ENCODE assay signal across 11 cellular contexts in the genomic region with DNA sequence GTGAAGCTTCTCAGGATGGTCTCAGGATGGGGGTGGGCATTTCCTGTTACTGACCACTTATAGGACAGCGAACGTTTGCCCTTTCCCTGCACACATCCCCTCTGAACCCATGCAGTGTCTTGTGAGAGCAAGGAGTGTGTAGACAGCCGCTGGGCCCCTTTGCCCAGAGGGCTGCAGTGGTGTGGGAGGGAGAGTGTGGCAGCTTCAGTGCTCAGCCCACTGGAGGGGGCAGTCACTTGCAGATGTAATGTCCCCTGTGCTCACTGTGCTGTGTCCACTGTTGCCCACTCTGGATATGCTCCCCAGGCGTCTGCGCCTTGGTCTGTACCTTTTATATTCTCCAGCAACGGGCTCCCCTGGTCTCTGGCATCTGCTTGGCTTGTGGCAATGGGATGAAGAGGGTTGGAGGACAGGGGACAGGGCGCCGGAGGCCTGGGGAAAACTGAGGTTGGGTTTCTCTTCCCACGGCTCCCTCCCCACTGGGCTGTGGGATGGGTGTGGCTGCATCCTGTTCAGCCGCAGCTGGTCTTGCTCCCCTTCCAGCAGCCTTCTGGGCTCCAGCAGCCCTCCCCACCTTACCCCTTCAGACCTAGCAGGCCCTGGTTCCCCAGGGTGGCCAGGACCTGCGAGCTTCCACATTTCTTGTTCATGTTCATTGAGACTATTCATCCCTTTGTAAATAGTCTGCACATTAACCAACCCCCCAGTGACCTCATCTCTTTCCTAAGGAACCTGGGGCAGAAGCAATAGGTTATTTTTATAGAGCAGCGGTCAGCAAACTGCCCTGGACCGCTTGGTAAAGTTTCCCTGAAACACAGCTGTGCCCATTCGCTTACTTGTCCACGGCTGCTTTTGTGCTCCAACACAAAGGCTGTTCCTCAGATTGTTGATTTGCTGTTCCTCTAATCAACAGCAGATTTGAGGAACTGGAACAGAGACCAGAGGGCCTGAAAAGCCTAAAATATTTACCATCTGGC. TPM values are rescaled to one million over a fixed set of nuclear protein-coding genes. Genes with fewer than 3 reads are reported as not detected.
DNase-seq lines count a peak whose midpoint lies in the region; ATAC-seq, FAIRE-seq and TF ChIP-seq lines count a peak whose summit lies in the region.
"Had no signal": no experiment of that assay in that cellular context is flagged by ENCODE, and none has a peak within 500 bp of the region (broad histone marks: within the 10 kb centered on the region; RNA-seq: fewer than 3 reads in every experiment).

No MANE protein-coding gene starts in this region.

- H3K9ac ChIP-seq in K562 (ENCODE audit: insufficient read depth in 1 of 2, low read depth in 2 of 2, low read length in 2 of 2) (peak overlapping the region in 1 of 2 experiments; percentile 77; a peak in 2 of 4 replicates), colonic mucosa (ENCODE audit: low read depth in 2 of 2, low read length in 2 of 2) (peak overlapping the region in 1 of 2 donors; percentile 5)

- H2AFZ ChIP-seq in K562 (ENCODE audit: low read depth, low read length) = no peak overlapping the region

- CTCF ChIA-PET in K562 (lab: Yijun Ruan, JAX; ENCODE audit: low intra/inter-chr PET ratio) = no interaction called here

- H3K27ac ChIP-seq in right atrium auricular region (no peak overlapping the region), K562 (ENCODE audit: extremely low read depth, low read depth, low read length) (peak overlapping the region; percentile 32; the same call in 1 of the 3 replicates), colonic mucosa (no peak overlapping the region)

- BruUV-seq in K562 (replicated peaks; lab: Mats Ljungman, UMichigan) = no TSS peak

- peaks cover 2% of the 10 kb centered on the region for H3K9me1 ChIP-seq in K562 (ENCODE audit: control insufficient read depth, insufficient read depth, low read length)

- H3K36me3 ChIP-seq in right atrium auricular region (peaks cover under 1% of the 10 kb centered on the region), K562 (ENCODE audit: control insufficient read depth, insufficient read depth, low read length) (peaks cover 82% of the 10 kb centered on the region), mucosa of descending colon (ENCODE audit: low read depth) (no peaks in the 10 kb centered on the region), colonic mucosa (peaks cover 5% of the 10 kb centered on the region)

- no peak for TF ChIP-seq POLR2A in K562 (conservative IDR thresholded peaks at IDR 0.05)

- H3K79me2 ChIP-seq in K562 (ENCODE audit: control insufficient read depth, insufficient read depth, low read length) = peaks cover 65% of the 10 kb centered on the region

- no peak overlapping the region for H3K4me2 ChIP-seq in K562 (ENCODE audit: insufficient read depth, low read length)

- H3K4me1 ChIP-seq in right atrium auricular region (peaks cover 0 to 24% of the 10 kb centered on the region in 2 donors), K562 (replicated peaks in 1 of 2; ENCODE audit: control insufficient read depth in 2 of 2, insufficient read depth in 2 of 2, low read length in 2 of 2) (peaks cover 9 to 13% of the 10 kb centered on the region in 2 experiments; a peak in 4 of 5 replicates), mucosa of descending colon (ENCODE audit: low read depth) (peaks cover 7% of the 10 kb centered on the region), colonic mucosa (peaks cover 2% of the 10 kb centered on the region)

- no peak overlapping the region for H3K4me3 ChIP-seq in right atrium auricular region
- H3K4me3 ChIP-seq in K562 = no peak overlapping the region
- H3K4me3 ChIP-seq in mucosa of descending colon = no peak overlapping the region
- no peak overlapping the region for H3K4me3 ChIP-seq in colonic mucosa

- H3K9me3 ChIP-seq in right atrium auricular region (no peaks in the 10 kb centered on the region), K562 (replicated peaks; ENCODE audit: control insufficient read depth, insufficient read depth, low read depth, low read length) (no peaks in the 10 kb centered on the region), mucosa of descending colon (no peaks in the 10 kb centered on the region), colonic mucosa (no peaks in the 10 kb centered on the region)

- 82% methylated on average over 15 of the region's 15 CpGs for WGBS in K562 (ENCODE audit: insufficient coverage, low coverage, missing lambda C conversion rate)

- no peak for FAIRE-seq in K562 (lab: Jason Lieb, UNC)
- FAIRE-seq: keratinocyte had no signal

- in situ Hi-C loops in K562 (cut with MboI) = no loop called here

- peak; percentile 52 for ATAC-seq in Right ventricle myocardium superior (ENCODE audit: poor library complexity)
- peak; percentile 45 for ATAC-seq in K562
- ATAC-seq in mucosa of descending colon = peak; percentile 26

- intact Hi-C loops in Right ventricle myocardium superior (cut with DNase I) (no loop called here), K562 (cut with micrococcal nuclease) (loop anchor here (10.0 kb wide), 1 partner anchor 76 kb away; the partner anchor contains the start of genes FAM200A and ZNF655), mucosa of descending colon (cut with DNase I, micrococcal nuclease) (no loop called here), colonic mucosa (cut with DNase I) (no loop called here)

- DNase-seq in Right ventricle myocardium superior = no peak
- no peak for DNase-seq in right atrium auricular region (ENCODE audit: low spot score)
- DNase-seq in K562 (ENCODE audit: extremely low read depth in 1 of 4, low spot score in 3 of 4) = peak in 1 of 4 experiments; percentile 20
- peak in 1 of 3 donors; percentile 40 for DNase-seq in mucosa of descending colon
- no peak for DNase-seq in stimulated activated CD8-positive, alpha-beta memory T cell treated with anti-CD3 and anti-CD28 coated beads, Interleukin-4, amount 100 ng/mL, for 48 hours
- DNase-seq in NCI-H1694 treated with DMSO at 0.1 percent for 48 hours (lab: John Stamatoyannopoulos, UW) = no peak
- DNase-seq in NCI-H2171 treated with DMSO at 0.1 percent for 48 hours (lab: John Stamatoyannopoulos, UW) = no peak
- no peak for DNase-seq in colonic mucosa
- DNase-seq: NCI-H446, nucleus accumbens had no signal

- H4K20me1 ChIP-seq in K562 (replicated peaks; ENCODE audit: control insufficient read depth, insufficient read depth, low read length) = peaks cover 4% of the 10 kb centered on the region; the same call in 1 of the 2 replicates

- POLR2A ChIA-PET in K562 (lab: Yijun Ruan, JAX) = interaction anchor here (0.6 to 1.9 kb wide), 6 partner anchors 8 to 1284 kb away, joined by 3 to 8 read pairs (median 4); no protein-coding TSS in a partner anchor

- no peak for TF ChIP-seq EP300 in K562 (IDR thresholded peaks at IDR 0.05; ENCODE audit: low read length)

- TF ChIP-seq RAD21 in K562 (CRISPR knock-in tag; conservative IDR thresholded peaks at IDR 0.05 in 1 of 2, IDR thresholded peaks at IDR 0.05 in 1 of 2) = no peak

- H3K27me3 ChIP-seq in right atrium auricular region = no peaks in the 10 kb centered on the region
- no peaks in the 10 kb centered on the region for H3K27me3 ChIP-seq in K562 (ENCODE audit: control insufficient read depth in 2 of 2, insufficient read depth in 2 of 2, low read length in 2 of 2)
- H3K27me3 ChIP-seq in colonic mucosa = no peaks in the 10 kb centered on the region

- TF ChIP-seq CTCF in right atrium auricular region (IDR thresholded peaks at IDR 0.05) (no peak), K562 (IDR thresholded peaks at IDR 0.05 in 2 of 3, conservative IDR thresholded peaks at IDR 0.05 in 1 of 3; ENCODE audit: insufficient read depth in 2 of 3, low read depth in 1 of 3, low read length in 3 of 3) (no peak), mucosa of descending colon (IDR thresholded peaks at IDR 0.05) (no peak), colonic mucosa (IDR thresholded peaks at IDR 0.05) (no peak)

RNA-seq across cellular contexts. Expression of gene ZNF789, which starts 6.1 kb away (rescaled TPM):
- 3.4 TPM for total RNA-seq in Right ventricle myocardium superior
- 1 to 10 TPM in 1 of 2 donors, under 1 TPM in 1; 0.48 to 2.6 TPM for total RNA-seq in right atrium auricular region
- 137 and 181 TPM in 2 replicates for total RNA-seq in K562 (2011; cell fraction: chromatin; rRNA removed; ENCODE audit: low replicate concordance)
- total RNA-seq in K562 (2011; cell fraction: nucleolus; rRNA removed) = 98.2 and 99.9 TPM in 2 replicates
- 161 and 237 TPM in 2 replicates for total RNA-seq in K562 (2011; cell fraction: nucleoplasm; rRNA removed)
- 16.4 and 19.6 TPM in 2 replicates for total RNA-seq in K562 (2014; rRNA removed)
- total RNA-seq in K562 (2014; rRNA removed; fragmentation: Illumina TruSeq; extraction: Trizol) = 30.7 and 32.3 TPM in 2 replicates
- total RNA-seq in K562 (2015; rRNA removed; fragmentation: Illumina TruSeq; extraction: Trizol) = 23.0 and 24.8 TPM in 2 replicates
- total RNA-seq in K562 (2021) = 22.1 and 22.8 TPM in 2 replicates
- 46.2 and 57.0 TPM in 2 replicates for polyA plus RNA-seq in K562 (2011; rRNA removed)
- 15.9 and 26.5 TPM in 2 replicates for polyA plus RNA-seq in K562 (2011; cell fraction: cytosol; rRNA removed)
- polyA plus RNA-seq in K562 (2011; cell fraction: nucleus; rRNA removed) = 75.3 and 93.3 TPM in 2 replicates
- polyA plus RNA-seq in K562 (2012) = 17.2 and 38.0 TPM in 2 replicates
- 28.1 and 29.1 TPM in 2 replicates for polyA plus RNA-seq in K562 (2014; fragmentation: Illumina TruSeq; extraction: Trizol)
- 1 to 10 TPM; 6.1 to 7.4 TPM for polyA plus RNA-seq in K562 (2014; fragmentation: Nextera tagmentation; extraction: Ambion mirVana)
- 34.8 and 40.2 TPM in 2 replicates for polyA plus RNA-seq in K562 (2014; rRNA removed)
- polyA minus RNA-seq in K562 (2011; rRNA and poly(A)+ RNA removed) = 21.5 and 27.8 TPM in 2 replicates
- polyA minus RNA-seq in K562 (2011; cell fraction: cytosol; rRNA and poly(A)+ RNA removed) = 13.0 and 13.5 TPM in 2 replicates
- 25.7 and 27.0 TPM in 2 replicates for polyA minus RNA-seq in K562 (2011; cell fraction: nucleus; rRNA and poly(A)+ RNA removed)
- total RNA-seq in mucosa of descending colon = 10 to 100 TPM; 12.3 to 25.4 (median 23.4) TPM
- 10 to 100 TPM in 1 of 2 donors, 1 to 10 TPM in 1; 9.0 to 23.0 TPM for total RNA-seq in colonic mucosa

RNA-seq across cellular contexts. Expression of gene ATP5MF, which starts 12.8 kb away (rescaled TPM):
- total RNA-seq in Right ventricle myocardium superior = 900 TPM
- 1,000 to 10,000 TPM; 2,443 to 2,651 TPM for total RNA-seq in right atrium auricular region
- total RNA-seq in K562 (2011; cell fraction: chromatin; rRNA removed; ENCODE audit: low replicate concordance) = 199 and 200 TPM in 2 replicates
- total RNA-seq in K562 (2011; cell fraction: nucleolus; rRNA removed) = 227 and 265 TPM in 2 replicates
- total RNA-seq in K562 (2011; cell fraction: nucleoplasm; rRNA removed) = 307 and 337 TPM in 2 replicates
- 1,647 and 1,953 TPM in 2 replicates for total RNA-seq in K562 (2014; rRNA removed)
- total RNA-seq in K562 (2014; rRNA removed; fragmentation: Illumina TruSeq; extraction: Trizol) = 2,182 and 2,228 TPM in 2 replicates
- 2,335 and 2,592 TPM in 2 replicates for total RNA-seq in K562 (2015; rRNA removed; fragmentation: Illumina TruSeq; extraction: Trizol)
- total RNA-seq in K562 (2021) = 949 and 959 TPM in 2 replicates
- polyA plus RNA-seq in K562 (2011; rRNA removed) = 1,154 and 1,475 TPM in 2 replicates
- 4,298 and 5,093 TPM in 2 replicates for polyA plus RNA-seq in K562 (2011; cell fraction: cytosol; rRNA removed)
- polyA plus RNA-seq in K562 (2011; cell fraction: nucleus; rRNA removed) = 459 and 582 TPM in 2 replicates
- 1,640 and 4,263 TPM in 2 replicates for polyA plus RNA-seq in K562 (2012)
- polyA plus RNA-seq in K562 (2014; fragmentation: Illumina TruSeq; extraction: Trizol) = 2,809 and 3,010 TPM in 2 replicates
- polyA plus RNA-seq in K562 (2014; fragmentation: Nextera tagmentation; extraction: Ambion mirVana) = 1,000 to 10,000 TPM; 4,986 to 5,374 TPM
- 2,215 and 2,237 TPM in 2 replicates for polyA plus RNA-seq in K562 (2014; rRNA removed)
- polyA minus RNA-seq in K562 (2011; rRNA and poly(A)+ RNA removed) = 447 and 659 TPM in 2 replicates
- polyA minus RNA-seq in K562 (2011; cell fraction: cytosol; rRNA and poly(A)+ RNA removed) = 332 and 417 TPM in 2 replicates
- polyA minus RNA-seq in K562 (2011; cell fraction: nucleus; rRNA and poly(A)+ RNA removed) = 50.5 and 91.3 TPM in 2 replicates
- total RNA-seq in mucosa of descending colon = 100 to 1,000 TPM; 229 to 341 (median 331) TPM
- total RNA-seq in colonic mucosa = 100 to 1,000 TPM; 392 to 534 TPM

RNA-seq across cellular contexts. Expression of gene ZNF394, which starts 21.3 kb away (rescaled TPM):
- total RNA-seq in Right ventricle myocardium superior (15.8 TPM), right atrium auricular region (10 to 100 TPM; 10.8 to 20.2 TPM), K562 (2014; rRNA removed) (24.2 and 25.6 TPM in 2 replicates), K562 (2014; rRNA removed; fragmentation: Illumina TruSeq; extraction: Trizol) (31.4 and 32.2 TPM in 2 replicates), K562 (2015; rRNA removed; fragmentation: Illumina TruSeq; extraction: Trizol) (28.1 and 28.9 TPM in 2 replicates), K562 (2021) (25.5 and 27.8 TPM in 2 replicates), mucosa of descending colon (10 to 100 TPM; 30.5 to 43.9 (median 36.5) TPM), colonic mucosa (10 to 100 TPM; 26.4 to 29.8 TPM)
- total RNA-seq in K562 (2011; cell fraction: chromatin; rRNA removed; ENCODE audit: low replicate concordance) = 106 and 122 TPM in 2 replicates
- 76.9 and 77.9 TPM in 2 replicates for total RNA-seq in K562 (2011; cell fraction: nucleolus; rRNA removed)
- 80.1 and 95.3 TPM in 2 replicates for total RNA-seq in K562 (2011; cell fraction: nucleoplasm; rRNA removed)
- polyA plus RNA-seq in K562 (2011; rRNA removed) (11.7 and 17.7 TPM in 2 replicates), K562 (2014; fragmentation: Illumina TruSeq; extraction: Trizol) (23.7 and 25.5 TPM in 2 replicates), K562 (2014; fragmentation: Nextera tagmentation; extraction: Ambion mirVana) (1 to 10 TPM; 2.9 to 4.0 TPM), K562 (2014; rRNA removed) (20.2 and 23.5 TPM in 2 replicates)
- 12.6 and 14.8 TPM in 2 replicates for polyA plus RNA-seq in K562 (2011; cell fraction: cytosol; rRNA removed)
- polyA plus RNA-seq in K562 (2011; cell fraction: nucleus; rRNA removed) = 14.0 and 14.8 TPM in 2 replicates
- 19.1 and 20.0 TPM in 2 replicates for polyA plus RNA-seq in K562 (2012)
- 29.6 and 33.5 TPM in 2 replicates for polyA minus RNA-seq in K562 (2011; rRNA and poly(A)+ RNA removed)
- polyA minus RNA-seq in K562 (2011; cell fraction: cytosol; rRNA and poly(A)+ RNA removed) = 12.2 and 22.6 TPM in 2 replicates
- polyA minus RNA-seq in K562 (2011; cell fraction: nucleus; rRNA and poly(A)+ RNA removed) = 14.9 and 16.7 TPM in 2 replicates

RNA-seq across cellular contexts. Expression of gene ZKSCAN5, which starts 25.7 kb away (rescaled TPM):
- 6.1 TPM for total RNA-seq in Right ventricle myocardium superior
- 1 to 10 TPM; 5.4 to 6.3 TPM for total RNA-seq in right atrium auricular region
- 35.9 and 48.1 TPM in 2 replicates for total RNA-seq in K562 (2011; cell fraction: chromatin; rRNA removed; ENCODE audit: low replicate concordance)
- 26.8 TPM in 2 replicates for total RNA-seq in K562 (2011; cell fraction: nucleolus; rRNA removed)
- total RNA-seq in K562 (2011; cell fraction: nucleoplasm; rRNA removed) = 28.6 and 31.7 TPM in 2 replicates
- 14.4 and 15.4 TPM in 2 replicates for total RNA-seq in K562 (2014; rRNA removed)
- total RNA-seq in K562 (2014; rRNA removed; fragmentation: Illumina TruSeq; extraction: Trizol) = 18.8 and 19.0 TPM in 2 replicates
- 17.5 and 17.9 TPM in 2 replicates for total RNA-seq in K562 (2015; rRNA removed; fragmentation: Illumina TruSeq; extraction: Trizol)
- total RNA-seq in K562 (2021) = 14.3 and 15.4 TPM in 2 replicates
- polyA plus RNA-seq in K562 (2011; rRNA removed) = 10.9 and 15.0 TPM in 2 replicates
- polyA plus RNA-seq in K562 (2011; cell fraction: cytosol; rRNA removed) = 5.8 and 6.9 TPM in 2 replicates
- polyA plus RNA-seq in K562 (2011; cell fraction: nucleus; rRNA removed) = 9.0 and 10.9 TPM in 2 replicates
- 10.0 and 11.0 TPM in 2 replicates for polyA plus RNA-seq in K562 (2012)
- polyA plus RNA-seq in K562 (2014; fragmentation: Illumina TruSeq; extraction: Trizol) = 14.4 and 15.7 TPM in 2 replicates
- 1 to 10 TPM; 4.2 to 8.8 TPM for polyA plus RNA-seq in K562 (2014; fragmentation: Nextera tagmentation; extraction: Ambion mirVana)
- polyA plus RNA-seq in K562 (2014; rRNA removed) = 9.5 and 10.3 TPM in 2 replicates
- polyA minus RNA-seq in K562 (2011; rRNA and poly(A)+ RNA removed) = 31.5 and 37.9 TPM in 2 replicates
- polyA minus RNA-seq in K562 (2011; cell fraction: cytosol; rRNA and poly(A)+ RNA removed) = 12.6 and 15.7 TPM in 2 replicates
- 8.8 and 13.1 TPM in 2 replicates for polyA minus RNA-seq in K562 (2011; cell fraction: nucleus; rRNA and poly(A)+ RNA removed)
- total RNA-seq in mucosa of descending colon = 1 to 10 TPM; 5.9 to 10.0 (median 6.4) TPM
- total RNA-seq in colonic mucosa = 1 to 10 TPM; 5.6 to 6.6 TPM

RNA-seq across cellular contexts. Expression of gene CPSF4, which starts 40.0 kb away (rescaled TPM):
- total RNA-seq in Right ventricle myocardium superior = 19.9 TPM
- 10 to 100 TPM; 12.4 to 18.8 TPM for total RNA-seq in right atrium auricular region
- 152 and 384 TPM in 2 replicates for total RNA-seq in K562 (2011; cell fraction: chromatin; rRNA removed; ENCODE audit: low replicate concordance)
- 218 TPM in 2 replicates for total RNA-seq in K562 (2011; cell fraction: nucleolus; rRNA removed)
- total RNA-seq in K562 (2011; cell fraction: nucleoplasm; rRNA removed) = 228 and 250 TPM in 2 replicates
- 71.7 and 83.4 TPM in 2 replicates for total RNA-seq in K562 (2014; rRNA removed)
- 39.2 and 46.1 TPM in 2 replicates for total RNA-seq in K562 (2014; rRNA removed; fragmentation: Illumina TruSeq; extraction: Trizol)
- 63.9 and 66.7 TPM in 2 replicates for total RNA-seq in K562 (2015; rRNA removed; fragmentation: Illumina TruSeq; extraction: Trizol)
- 97.7 and 99.8 TPM in 2 replicates for total RNA-seq in K562 (2021)
- 81.3 and 83.8 TPM in 2 replicates for polyA plus RNA-seq in K562 (2011; rRNA removed)
- 74.0 and 128 TPM in 2 replicates for polyA plus RNA-seq in K562 (2011; cell fraction: cytosol; rRNA removed)
- 257 and 356 TPM in 2 replicates for polyA plus RNA-seq in K562 (2011; cell fraction: nucleus; rRNA removed)
- polyA plus RNA-seq in K562 (2012) = 69.0 and 82.1 TPM in 2 replicates
- 86.8 and 90.7 TPM in 2 replicates for polyA plus RNA-seq in K562 (2014; fragmentation: Illumina TruSeq; extraction: Trizol)
- polyA plus RNA-seq in K562 (2014; fragmentation: Nextera tagmentation; extraction: Ambion mirVana) = 10 to 100 TPM; 16.9 to 17.4 TPM
- polyA plus RNA-seq in K562 (2014; rRNA removed) = 118 and 126 TPM in 2 replicates
- 32.3 and 54.6 TPM in 2 replicates for polyA minus RNA-seq in K562 (2011; rRNA and poly(A)+ RNA removed)
- 26.3 and 38.3 TPM in 2 replicates for polyA minus RNA-seq in K562 (2011; cell fraction: cytosol; rRNA and poly(A)+ RNA removed)
- polyA minus RNA-seq in K562 (2011; cell fraction: nucleus; rRNA and poly(A)+ RNA removed) = 63.5 and 66.6 TPM in 2 replicates
- 10 to 100 TPM; 23.2 to 33.5 (median 24.8) TPM for total RNA-seq in mucosa of descending colon
- total RNA-seq in colonic mucosa = 10 to 100 TPM; 16.6 to 39.2 TPM
